In the genomic region with DNA sequence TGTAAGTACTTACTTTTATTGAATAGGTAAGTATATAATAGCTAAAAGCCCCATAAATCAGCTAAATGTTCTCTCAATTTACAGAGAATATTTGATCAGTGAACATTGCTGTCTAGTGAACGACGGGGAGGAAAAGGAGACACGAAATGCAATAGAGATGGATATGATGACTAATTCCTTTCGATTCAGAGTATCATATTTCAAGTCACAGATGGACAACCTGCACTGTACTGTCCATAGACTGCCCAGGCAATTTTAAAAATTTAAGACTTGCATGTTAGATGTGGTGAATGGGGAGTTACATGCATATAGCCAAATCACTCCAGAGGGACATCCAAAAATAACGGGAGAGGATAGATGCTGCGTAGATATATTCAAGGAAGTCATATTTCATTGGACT, we compare ENCODE assay signal across 16 cellular contexts.
"Had no signal": no experiment of that assay in that cellular context is flagged by ENCODE, and none has a peak within 500 bp of the region (broad histone marks: within the 10 kb centered on the region; RNA-seq: fewer than 3 reads in every experiment).

No MANE protein-coding gene starts in this region.

- H3K4me3 ChIP-seq: gastroesophageal sphincter, heart right ventricle, prostate gland, right atrium auricular region, tibial nerve, uterus had no signal

- DNase-seq: activated CD4-positive, alpha-beta memory T cell treated with anti-CD3 and anti-CD28 coated beads, Interleukin-2, amount 10 ng/mL, durations not matched to agents 7 days and 5 days; activated CD4-positive, alpha-beta T cell treated with anti-CD3 and anti-CD28 coated beads for 48 hours; activated CD4-positive, CD25-positive, alpha-beta regulatory T cell; activated CD8-positive, alpha-beta memory T cell treated with anti-CD3 and anti-CD28 coated beads, Interleukin-2, amount 10 ng/mL, durations not matched to agents 7 days and 5 days; effector CD4-positive, alpha-beta T cell; heart right ventricle; immature natural killer cell; mesendoderm; naive thymus-derived CD8-positive, alpha-beta T cell; uterus had no signal

- H3K4me3 Mint-ChIP-seq: activated CD4-positive, alpha-beta memory T cell treated with anti-CD3 and anti-CD28 coated beads, Interleukin-2, amount 10 ng/mL, durations not matched to agents 7 days and 5 days; activated CD8-positive, alpha-beta memory T cell treated with anti-CD3 and anti-CD28 coated beads, Interleukin-2, amount 10 ng/mL, durations not matched to agents 7 days and 5 days; activated naive CD8-positive, alpha-beta T cell; immature natural killer cell; naive thymus-derived CD8-positive, alpha-beta T cell; stimulated activated naive CD8-positive, alpha-beta T cell treated with anti-CD3 and anti-CD28 coated beads, Interleukin-15, Interleukin-2, amounts not matched to agents 100 ng/mL and 50 ng/mL, for 24 hours had no signal

- H3K36me3 ChIP-seq: gastroesophageal sphincter, heart right ventricle, prostate gland, right atrium auricular region, tibial nerve, uterus had no signal

- H3K9me3 ChIP-seq: gastroesophageal sphincter, prostate gland, right atrium auricular region, tibial nerve, uterus had no signal

- H3K27me3 Mint-ChIP-seq: activated CD4-positive, alpha-beta memory T cell treated with anti-CD3 and anti-CD28 coated beads, Interleukin-2, amount 10 ng/mL, durations not matched to agents 7 days and 5 days; activated CD8-positive, alpha-beta memory T cell treated with anti-CD3 and anti-CD28 coated beads, Interleukin-2, amount 10 ng/mL, durations not matched to agents 7 days and 5 days; activated naive CD8-positive, alpha-beta T cell; stimulated activated naive CD8-positive, alpha-beta T cell treated with anti-CD3 and anti-CD28 coated beads, Interleukin-15, Interleukin-2, amounts not matched to agents 100 ng/mL and 50 ng/mL, for 24 hours had no signal

- H3K4me1 Mint-ChIP-seq: activated CD4-positive, alpha-beta memory T cell treated with anti-CD3 and anti-CD28 coated beads, Interleukin-2, amount 10 ng/mL, durations not matched to agents 7 days and 5 days; activated CD8-positive, alpha-beta memory T cell treated with anti-CD3 and anti-CD28 coated beads, Interleukin-2, amount 10 ng/mL, durations not matched to agents 7 days and 5 days; immature natural killer cell; naive thymus-derived CD8-positive, alpha-beta T cell had no signal

- H3K27ac Mint-ChIP-seq: activated CD4-positive, alpha-beta memory T cell treated with anti-CD3 and anti-CD28 coated beads, Interleukin-2, amount 10 ng/mL, durations not matched to agents 7 days and 5 days; activated CD8-positive, alpha-beta memory T cell treated with anti-CD3 and anti-CD28 coated beads, Interleukin-2, amount 10 ng/mL, durations not matched to agents 7 days and 5 days; activated naive CD8-positive, alpha-beta T cell; immature natural killer cell; naive thymus-derived CD8-positive, alpha-beta T cell; stimulated activated naive CD8-positive, alpha-beta T cell treated with anti-CD3 and anti-CD28 coated beads, Interleukin-15, Interleukin-2, amounts not matched to agents 100 ng/mL and 50 ng/mL, for 24 hours had no signal

- H3K36me3 Mint-ChIP-seq: activated naive CD8-positive, alpha-beta T cell; immature natural killer cell had no signal

- ATAC-seq: activated CD8-positive, alpha-beta memory T cell treated with anti-CD3 and anti-CD28 coated beads, Interleukin-2, amount 10 ng/mL, durations not matched to agents 7 days and 5 days; gastroesophageal sphincter; heart right ventricle; naive thymus-derived CD8-positive, alpha-beta T cell had no signal

- H3K27ac ChIP-seq: gastroesophageal sphincter, heart right ventricle, prostate gland, right atrium auricular region, tibial nerve, uterus had no signal

- H3K27me3 ChIP-seq: gastroesophageal sphincter, heart right ventricle, right atrium auricular region, tibial nerve, uterus had no signal

- H3K4me1 ChIP-seq: gastroesophageal sphincter, prostate gland, right atrium auricular region, uterus had no signal
